In the genomic region with DNA sequence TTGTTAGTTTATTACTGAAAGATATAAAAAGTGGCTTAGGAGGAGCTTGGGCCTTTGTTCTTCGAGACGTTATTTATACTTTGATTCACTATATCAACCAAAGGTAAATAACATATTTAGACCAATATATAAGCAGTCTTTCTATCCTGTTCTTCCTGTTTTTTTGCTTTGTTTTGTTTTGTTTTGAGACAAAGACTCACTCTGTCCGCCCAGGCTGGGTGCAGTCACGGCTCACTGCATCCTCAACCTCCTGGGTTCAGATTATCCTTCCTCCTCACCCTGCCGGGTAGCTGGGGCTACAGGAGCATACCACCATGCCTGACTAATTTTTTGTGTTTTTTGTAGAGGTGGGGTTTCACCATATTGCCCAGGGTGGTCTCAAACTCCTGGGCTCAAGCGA, we compare ENCODE assay signal across 14 cellular contexts.
A peak's percentile ranks its signal among the peaks of the same experiment; 100 is the strongest.
DNase-seq lines count a peak whose midpoint lies in the region; ATAC-seq, FAIRE-seq and TF ChIP-seq lines count a peak whose summit lies in the region.
"Had no signal": no experiment of that assay in that cellular context is flagged by ENCODE, and none has a peak within 500 bp of the region (broad histone marks: within the 10 kb centered on the region; RNA-seq: fewer than 3 reads in every experiment).

No MANE protein-coding gene starts in this region.

- H3K27me3 Mint-ChIP-seq in T-cell, result no peaks in the 10 kb centered on the region
- no peaks in the 10 kb centered on the region for H3K27me3 Mint-ChIP-seq in activated T-helper 2 cell treated with anti-CD3 and anti-CD28 coated beads, Interferon-gamma antibody, Interleukin-2, Interleukin-4, amounts not matched to agents 10 μg/mL and 5 μg/mL and 100 μg/mL, durations not matched to agents 14 hours and 24 hours and 36 hours (ENCODE audit: low read depth)
- H3K27me3 Mint-ChIP-seq: CD4-positive, alpha-beta memory T cell had no signal

- POLR2A ChIA-PET in T-cell (lab: Charles Lee), result no interaction called here

- H3K27ac ChIP-seq in small intestine (ENCODE audit: low read depth in 1 of 2, low read length in 1 of 2), result no peak overlapping the region
- H3K27ac ChIP-seq: heart left ventricle, suprapubic skin had no signal

- FAIRE-seq in GM12891 (lab: Jason Lieb, UNC) (peak; percentile 85), small intestine (lab: Jason Lieb, UNC) (no peak)

- intact Hi-C loops in activated T-helper 2 cell treated with anti-CD3 and anti-CD28 coated beads, Interferon-gamma antibody, Interleukin-2, Interleukin-4, amounts not matched to agents 10 μg/mL and 5 μg/mL and 100 μg/mL, durations not matched to agents 14 hours and 24 hours and 36 hours (cut with micrococcal nuclease), result no loop called here

- H3K4me3 ChIP-seq in small intestine (ENCODE audit: low read depth in 1 of 2, low read length in 2 of 2), result no peak overlapping the region
- H3K4me3 ChIP-seq: heart left ventricle, suprapubic skin had no signal

- H3K9me3 Mint-ChIP-seq in T-cell, result no peaks in the 10 kb centered on the region
- no peaks in the 10 kb centered on the region for H3K9me3 Mint-ChIP-seq in activated T-helper 2 cell treated with anti-CD3 and anti-CD28 coated beads, Interferon-gamma antibody, Interleukin-2, Interleukin-4, amounts not matched to agents 10 μg/mL and 5 μg/mL and 100 μg/mL, durations not matched to agents 14 hours and 24 hours and 36 hours
- H3K9me3 Mint-ChIP-seq: CD4-positive, alpha-beta memory T cell had no signal

- H3K36me3 ChIP-seq in small intestine (ENCODE audit: control insufficient read depth in 2 of 2, insufficient read depth in 2 of 2, low read length in 2 of 2), result peaks cover 2 to 4% of the 10 kb centered on the region in 2 donors

- DNase-seq in GM12891 (ENCODE audit: insufficient read length, low spot score), result no peak
- no peak for DNase-seq in T-cell
- DNase-seq in pons (ENCODE audit: low spot score), result peak; percentile 35
- DNase-seq in activated T-helper 2 cell treated with anti-CD3 and anti-CD28 coated beads, Interferon-gamma antibody, Interleukin-2, Interleukin-4, amounts not matched to agents 10 μg/mL and 5 μg/mL and 100 μg/mL, durations not matched to agents 14 hours and 24 hours and 36 hours (ENCODE audit: low spot score), result no peak
- DNase-seq in small intestine, result no peak
- no peak for DNase-seq in stimulated activated CD4-positive, alpha-beta T cell treated with anti-CD3 and anti-CD28 coated beads, Interleukin-2, amount 100 ng/mL, for 48 hours
- DNase-seq: CD4-positive, alpha-beta memory T cell; central memory CD4-positive, alpha-beta T cell; heart left ventricle; IMR-90; NCI-H1105 treated with DMSO at 0.1 percent for 48 hours; Right ventricle myocardium superior had no signal

- peaks cover 50% of the 10 kb centered on the region for H3K36me3 Mint-ChIP-seq in T-cell
- H3K36me3 Mint-ChIP-seq in activated T-helper 2 cell treated with anti-CD3 and anti-CD28 coated beads, Interferon-gamma antibody, Interleukin-2, Interleukin-4, amounts not matched to agents 10 μg/mL and 5 μg/mL and 100 μg/mL, durations not matched to agents 14 hours and 24 hours and 36 hours (ENCODE audit: low read depth), result peaks cover 45% of the 10 kb centered on the region

- ATAC-seq in GM21528 (IDR thresholded peaks at IDR 0.05; ENCODE audit: low FRiP score, unreplicated experiment), result peak; percentile 76
- no peak for ATAC-seq in T-cell (replicated peaks in 1 of 4)
- ATAC-seq: heart left ventricle had no signal

- WGBS in small intestine, 3 donors, result 90 to 92% (median 92%) methylated on average over 6 of the region's 6 CpGs

- no peak overlapping the region for H3K4me3 Mint-ChIP-seq in T-cell
- H3K4me3 Mint-ChIP-seq in activated T-helper 2 cell treated with anti-CD3 and anti-CD28 coated beads, Interferon-gamma antibody, Interleukin-2, Interleukin-4, amounts not matched to agents 10 μg/mL and 5 μg/mL and 100 μg/mL, durations not matched to agents 14 hours and 24 hours and 36 hours (ENCODE audit: low read depth), result no peak overlapping the region
- H3K4me3 Mint-ChIP-seq: CD4-positive, alpha-beta memory T cell had no signal

- no peak for TF ChIP-seq POLR2A in GM12891 (IDR thresholded peaks at IDR 0.05; ENCODE audit: low read depth, low read length)

- no peaks in the 10 kb centered on the region for H3K9me3 ChIP-seq in small intestine (ENCODE audit: control insufficient read depth, low read depth)
- H3K9me3 ChIP-seq: heart left ventricle, suprapubic skin had no signal

- peak overlapping the region; percentile 59 to 64 for H3K27ac Mint-ChIP-seq in T-cell
- H3K27ac Mint-ChIP-seq in activated T-helper 2 cell treated with anti-CD3 and anti-CD28 coated beads, Interferon-gamma antibody, Interleukin-2, Interleukin-4, amounts not matched to agents 10 μg/mL and 5 μg/mL and 100 μg/mL, durations not matched to agents 14 hours and 24 hours and 36 hours, result no peak overlapping the region

- H3K4me1 Mint-ChIP-seq in T-cell, result peaks cover 24 to 29% (median 26%) of the 10 kb centered on the region in 3 donors
- H3K4me1 Mint-ChIP-seq in activated T-helper 2 cell treated with anti-CD3 and anti-CD28 coated beads, Interferon-gamma antibody, Interleukin-2, Interleukin-4, amounts not matched to agents 10 μg/mL and 5 μg/mL and 100 μg/mL, durations not matched to agents 14 hours and 24 hours and 36 hours (ENCODE audit: low read depth), result no peaks in the 10 kb centered on the region

- H3K4me1 ChIP-seq in small intestine (ENCODE audit: control insufficient read depth in 2 of 2, insufficient read depth in 1 of 2, low read depth in 1 of 2, low read length in 1 of 2), result no peaks in the 10 kb centered on the region
- H3K4me1 ChIP-seq: heart left ventricle, suprapubic skin had no signal

- CTCF ChIA-PET in T-cell (lab: Charles Lee), result no interaction called here

- no peaks in the 10 kb centered on the region for H3K27me3 ChIP-seq in small intestine (ENCODE audit: control insufficient read depth in 2 of 2, insufficient read depth in 2 of 2, low read length in 2 of 2)
- H3K27me3 ChIP-seq: heart left ventricle, suprapubic skin had no signal

TF ChIP-seq in GM12891, 5 proteins besides CTCF, POLR2A, EP300 and RAD21:
- no peak for TF ChIP-seq POU2F2 (IDR thresholded peaks at IDR 0.05; ENCODE audit: low read depth, low read length)
- TF ChIP-seq PAX5 (IDR thresholded peaks at IDR 0.05; ENCODE audit: insufficient read depth, low read length, severe bottlenecking), result peak; percentile 83
